ENCODE assay signal across 21 cellular contexts in genomic region chr9:1966725-1967366, GRCh38.
"Had no signal": no experiment of that assay in that cellular context is flagged by ENCODE, and none has a peak within 500 bp of the region (broad histone marks: within the 10 kb centered on the region; RNA-seq: fewer than 3 reads in every experiment).

No MANE protein-coding gene starts in this region.

- H3K36me3 ChIP-seq: SJCRH30 had no signal

- H3K9me3 ChIP-seq: SJCRH30 had no signal

- DNase-seq: Karpas-422, KG1, NCI-H1092, NCI-H1105 treated with DMSO at 0.1 percent for 48 hours, NCI-H1417 treated with DMSO at 0.1 percent for 48 hours, NCI-H146, NCI-H1694 treated with DMSO at 0.1 percent for 48 hours, NCI-H1930, NCI-H2081, NCI-H2107, NCI-H2227 treated with DMSO at 0.1 percent for 48 hours, NCI-H524, NCI-H526 treated with DMSO at 0.1 percent for 48 hours, NCI-H748 treated with DMSO at 0.1 percent for 48 hours, PC-3, SHP77 treated with DMSO at 0.1 percent for 48 hours, SJCRH30, T-helper 1 cell had no signal

- H3K27ac ChIP-seq: SJCRH30 had no signal

- ATAC-seq: Panc1, PC-3, Right ventricle myocardium inferior, SK-N-SH treated with all-trans-retinoic acid at 6 μM for 48 hours had no signal

- H3K4me3 ChIP-seq: SJCRH30 had no signal

- H3K4me1 ChIP-seq: SJCRH30 had no signal

- H3K27me3 ChIP-seq: SJCRH30 had no signal
